In the genomic region with DNA sequence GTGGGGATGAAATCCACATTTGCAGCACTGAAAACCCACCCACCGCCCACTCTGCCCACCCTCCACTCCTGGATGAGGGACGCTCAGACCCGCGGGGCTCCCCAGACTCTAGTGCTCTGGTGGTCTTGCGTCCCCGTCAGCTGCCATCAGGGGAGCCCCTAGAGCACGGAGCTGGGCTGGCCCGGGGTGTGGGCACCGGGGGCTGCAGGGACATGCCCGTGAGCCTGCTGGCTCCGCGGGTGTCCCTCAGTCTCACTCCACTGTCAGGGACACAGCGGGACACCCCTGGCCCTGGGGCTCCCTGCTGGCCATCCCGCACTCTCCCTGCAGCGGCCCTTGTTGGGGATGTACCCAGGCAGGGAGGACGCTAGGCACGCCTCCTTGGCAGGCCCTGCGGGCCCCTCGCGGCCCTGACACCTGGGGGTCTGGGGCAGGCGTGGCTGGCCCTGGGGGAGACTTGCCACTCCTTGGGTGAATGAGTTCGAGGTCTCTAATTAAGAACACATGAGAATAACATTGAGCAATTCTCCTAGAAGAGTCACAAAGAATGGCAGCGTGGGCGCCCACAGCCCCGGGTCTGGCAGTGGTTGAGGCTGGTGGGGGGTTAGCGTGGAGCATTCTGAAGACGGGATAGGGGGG, we compare ENCODE assay signal across 21 cellular contexts.
A peak's percentile ranks its signal among the peaks of the same experiment; 100 is the strongest.
DNase-seq lines count a peak whose midpoint lies in the region; ATAC-seq and TF ChIP-seq lines count a peak whose summit lies in the region.
"Had no signal": no experiment of that assay in that cellular context is flagged by ENCODE, and none has a peak within 500 bp of the region (broad histone marks: within the 10 kb centered on the region; RNA-seq: fewer than 3 reads in every experiment).

No MANE protein-coding gene starts in this region.

- H3K4me3 ChIP-seq in AG10803 (ENCODE audit: low read length) (no peak overlapping the region), H7 (ENCODE audit: insufficient read depth, low read depth, low read length) (no peak overlapping the region), fibroblast of mammary gland (ENCODE audit: control insufficient read depth, low read depth, low read length) (no peak overlapping the region)

- H3K36me3 ChIP-seq in H7 (replicated peaks; ENCODE audit: control insufficient read depth, insufficient read depth, low read length), result no peaks in the 10 kb centered on the region

- TF ChIP-seq CTCF in AG10803 (conservative IDR thresholded peaks at IDR 0.05; ENCODE audit: low read length) (no peak), fibroblast of mammary gland (conservative IDR thresholded peaks at IDR 0.05; ENCODE audit: control insufficient read depth, insufficient read depth, low read depth, low read length) (no peak)

- no peaks in the 10 kb centered on the region for H3K27me3 ChIP-seq in H7 (ENCODE audit: control insufficient read depth, insufficient read depth, low read length)

- intact Hi-C loops in sciatic nerve (cut with DNase I), result no loop called here

- no peak for ATAC-seq in sciatic nerve
- no peak for ATAC-seq in GM19467 (IDR thresholded peaks at IDR 0.05; ENCODE audit: unreplicated experiment)
- ATAC-seq: effector memory CD8-positive, alpha-beta T cell had no signal

- DNase-seq in AG10803 (ENCODE audit: low read depth), result peak; percentile 24
- peak; percentile 68 for DNase-seq in H7
- DNase-seq in fibroblast of mammary gland (ENCODE audit: low read depth), result peak; percentile 33
- peak; percentile 42 for DNase-seq in sciatic nerve (ENCODE audit: low spot score)
- DNase-seq in NK-92 treated with Interleukin-12 subunit alpha and Interleukin-12 subunit beta, amount 100 ng/mL, for 24 hours (lab: John Stamatoyannopoulos, UW), result no peak
- DNase-seq in NCI-H1092 (lab: John Stamatoyannopoulos, UW), result no peak
- no peak for DNase-seq in GM19238 (ENCODE audit: insufficient read length, low spot score)
- DNase-seq: activated CD4-positive, alpha-beta T cell treated with anti-CD3 and anti-CD28 coated beads for 48 hours; activated naive CD4-positive, alpha-beta T cell treated with anti-CD3 and anti-CD28 coated beads, Interleukin-2, amount 50 U/mL, for 16 hours; cerebellar nuclear complex; DMS 273 treated with DMSO at 0.1 percent for 48 hours; effector memory CD8-positive, alpha-beta T cell; GOT3; KG1; NCI-H1694 treated with DMSO at 0.1 percent for 48 hours; occipital lobe; OCI-M1; SIG-M5; stimulated activated CD4-positive, alpha-beta T cell treated with anti-CD3 and anti-CD28 coated beads, Interleukin-15, amount 100 ng/mL, for 24 hours; T-helper 1 cell had no signal

Comparison
In these comparisons a context has a peak if more than half of its experiments do, and no peak if none do; other contexts are left out.
1. DNase-seq: peak in AG10803 (single experiment), H7 (single experiment), fibroblast of mammary gland (single experiment) and sciatic nerve (single experiment); none in NK-92 treated with Interleukin-12 subunit alpha and Interleukin-12 subunit beta, amount 100 ng/mL, for 24 hours (single experiment), NCI-H1092 (single experiment) and GM19238 (single experiment).